In the genomic region with DNA sequence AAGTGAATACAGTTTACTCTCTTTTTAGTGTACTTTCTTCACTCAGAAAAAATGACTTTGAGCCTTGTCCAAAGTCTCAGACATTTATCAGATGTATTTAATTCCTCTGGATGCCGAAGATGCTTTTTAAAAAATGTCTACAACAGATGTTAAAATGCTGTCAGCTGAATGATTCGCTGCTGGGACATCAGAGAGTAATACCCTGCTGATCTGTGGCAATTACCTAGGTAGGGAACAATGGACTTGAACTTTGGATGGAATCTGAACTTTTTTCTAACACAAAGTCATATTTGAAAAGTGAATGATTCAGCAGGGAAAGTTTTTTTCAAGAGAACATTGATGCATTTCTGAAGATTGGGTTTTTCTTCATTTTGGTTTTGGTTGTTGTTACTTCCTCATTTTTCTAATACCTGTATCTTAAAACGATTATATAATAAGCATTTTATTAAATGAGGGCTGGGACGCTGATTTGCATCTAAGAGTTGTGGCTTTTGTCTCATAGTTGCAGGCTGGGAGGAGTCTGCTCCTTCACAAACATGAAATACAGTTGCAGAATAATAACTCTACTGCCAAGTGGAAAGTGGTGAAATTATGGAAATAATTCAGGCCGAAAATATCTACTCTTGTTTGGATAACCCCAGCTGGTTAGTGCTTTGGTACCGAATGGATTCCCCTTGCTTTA, we compare ENCODE assay signal across 17 cellular contexts.
"Had no signal": no experiment of that assay in that cellular context is flagged by ENCODE, and none has a peak within 500 bp of the region (broad histone marks: within the 10 kb centered on the region; RNA-seq: fewer than 3 reads in every experiment).

No MANE protein-coding gene starts in this region.

- H3K9me3 ChIP-seq: heart left ventricle, left lung, thoracic aorta had no signal

- H3K36me3 ChIP-seq: brain microvascular endothelial cell, heart left ventricle, left lung, thoracic aorta had no signal

- ATAC-seq: activated CD4-positive, alpha-beta T cell treated with anti-CD3 and anti-CD28 coated beads for 36 hours; heart left ventricle; left lung; stimulated activated naive CD8-positive, alpha-beta T cell treated with anti-CD3 and anti-CD28 coated beads, Interleukin-15, amount 100 ng/mL, for 72 hours had no signal

- H3K4me3 ChIP-seq: heart left ventricle, left lung, thoracic aorta had no signal

- H3K27me3 ChIP-seq: brain microvascular endothelial cell had no signal

- DNase-seq: activated CD4-positive, alpha-beta memory T cell treated with anti-CD3 and anti-CD28 coated beads, Interleukin-2, amount 10 ng/mL, durations not matched to agents 7 days and 5 days; activated CD4-positive, alpha-beta T cell treated with anti-CD3 and anti-CD28 coated beads for 36 hours; activated gamma-delta T cell; activated T-cell treated with anti-CD3 and anti-CD28 coated beads, Interleukin-2, amount 50 U/mL, for 48 hours; brain microvascular endothelial cell; endodermal cell; erythroblast; foreskin melanocyte; heart left ventricle; islet precursor cell; left lung; nephron progenitor cell; stimulated activated CD4-positive, alpha-beta T cell treated with anti-CD3 and anti-CD28 coated beads, Interleukin-4, amount 100 ng/mL, for 1 hour; stimulated activated CD8-positive, alpha-beta memory T cell treated with anti-CD3 and anti-CD28 coated beads, Interleukin-4, amount 100 ng/mL, for 48 hours; stimulated activated naive CD8-positive, alpha-beta T cell treated with anti-CD3 and anti-CD28 coated beads, Interleukin-15, amount 100 ng/mL, for 72 hours had no signal

- H3K27ac ChIP-seq: brain microvascular endothelial cell, heart left ventricle, left lung, thoracic aorta, VCaP had no signal
